9 cellular contexts compared by ENCODE assay signal in the genomic region with DNA sequence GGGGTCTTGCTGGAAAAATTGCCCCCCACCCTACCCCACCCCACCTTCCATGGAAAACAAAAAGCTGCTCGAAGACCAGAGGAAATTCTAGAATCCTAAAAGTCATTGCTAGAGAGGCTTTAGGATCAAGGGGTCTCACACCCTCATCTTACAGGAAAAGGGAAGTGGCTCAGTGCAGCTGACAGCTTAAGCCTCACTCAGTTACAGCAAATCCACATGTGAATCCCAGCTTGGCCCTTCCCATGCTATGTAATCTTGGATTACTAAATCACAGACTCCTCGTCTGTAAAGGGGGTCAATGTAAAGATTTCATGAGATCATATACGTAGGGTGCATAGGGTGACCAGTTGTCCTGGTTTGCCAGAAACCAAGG. TPM values are rescaled to one million over a fixed set of nuclear protein-coding genes. Genes with fewer than 3 reads are reported as not detected.
DNase-seq lines count a peak whose midpoint lies in the region; ATAC-seq and TF ChIP-seq lines count a peak whose summit lies in the region.
"Had no signal": no experiment of that assay in that cellular context is flagged by ENCODE, and none has a peak within 500 bp of the region (broad histone marks: within the 10 kb centered on the region; RNA-seq: fewer than 3 reads in every experiment).

No MANE protein-coding gene starts in this region.

- H3K4me3 ChIP-seq in mucosa of descending colon (no peak overlapping the region), uterus (no peak overlapping the region)

- H3K27me3 ChIP-seq in uterus: no peaks in the 10 kb centered on the region

- H3K27ac Mint-ChIP-seq in activated naive CD4-positive, alpha-beta T cell treated with anti-CD3 and anti-CD28 coated beads, Interleukin-2, amount 10 ng/mL, durations not matched to agents 7 days and 5 days: peak overlapping the region; percentile 16

- H3K27ac ChIP-seq in cingulate gyrus (ENCODE audit: low read depth, low read length): peak overlapping the region; percentile 75
- H3K27ac ChIP-seq in uterus: peak overlapping the region; percentile 63 to 69

- H3K27me3 Mint-ChIP-seq in activated naive CD4-positive, alpha-beta T cell treated with anti-CD3 and anti-CD28 coated beads, Interleukin-2, amount 10 ng/mL, durations not matched to agents 7 days and 5 days: peaks cover 17% of the 10 kb centered on the region

- TF ChIP-seq POLR2A in uterus (IDR thresholded peaks at IDR 0.05): no peak

- ATAC-seq in mucosa of descending colon: peak; percentile 11

- H3K4me3 Mint-ChIP-seq in activated naive CD4-positive, alpha-beta T cell treated with anti-CD3 and anti-CD28 coated beads, Interleukin-2, amount 10 ng/mL, durations not matched to agents 7 days and 5 days: no peak overlapping the region
- H3K4me3 Mint-ChIP-seq: WTC11 had no signal

- H3K9me3 ChIP-seq in mucosa of descending colon (no peaks in the 10 kb centered on the region), uterus (no peaks in the 10 kb centered on the region)

- H3K36me3 ChIP-seq in mucosa of descending colon (ENCODE audit: low read depth): no peaks in the 10 kb centered on the region
- no peaks in the 10 kb centered on the region for H3K36me3 ChIP-seq in uterus

- no peak for TF ChIP-seq CTCF in mucosa of descending colon (IDR thresholded peaks at IDR 0.05)
- no peak for TF ChIP-seq CTCF in uterus (IDR thresholded peaks at IDR 0.05)

- DNase-seq in activated naive CD4-positive, alpha-beta T cell treated with anti-CD3 and anti-CD28 coated beads, Interleukin-2, amount 10 ng/mL, durations not matched to agents 7 days and 5 days: no peak
- DNase-seq in activated naive CD4-positive, alpha-beta T cell treated with Interleukin-2 at 50 U/mL for 16 hours: no peak
- DNase-seq in mucosa of descending colon (no peak), uterus (no peak), NCI-H774 (lab: John Stamatoyannopoulos, UW) (no peak)
- DNase-seq in stimulated activated CD4-positive, alpha-beta T cell treated with anti-CD3 and anti-CD28 coated beads, Interleukin-12 subunit alpha, Interleukin-12 subunit beta, amount 100 ng/mL, for 4 hours: no peak
- no peak for DNase-seq in NK-92 treated with Interleukin-12 subunit alpha and Interleukin-12 subunit beta, amount 100 ng/mL, for 24 hours (lab: John Stamatoyannopoulos, UW)

- intact Hi-C loops in mucosa of descending colon (cut with DNase I, micrococcal nuclease) (no loop called here), uterus (cut with DNase I; ENCODE audit: low total_unique reads) (no loop called here)

- H3K4me1 ChIP-seq in mucosa of descending colon (ENCODE audit: low read depth): no peaks in the 10 kb centered on the region
- peaks cover 0 to 17% of the 10 kb centered on the region in 2 donors for H3K4me1 ChIP-seq in uterus

- peaks cover 11% of the 10 kb centered on the region for H3K4me1 Mint-ChIP-seq in activated naive CD4-positive, alpha-beta T cell treated with anti-CD3 and anti-CD28 coated beads, Interleukin-2, amount 10 ng/mL, durations not matched to agents 7 days and 5 days

- CTCF ChIA-PET in activated naive CD4-positive, alpha-beta T cell treated with anti-CD3 and anti-CD28 coated beads, Interleukin-2, amount 10 ng/mL, durations not matched to agents 7 days and 5 days (lab: Charles Lee): no interaction called here

- H3K9me3 Mint-ChIP-seq in activated naive CD4-positive, alpha-beta T cell treated with anti-CD3 and anti-CD28 coated beads, Interleukin-2, amount 10 ng/mL, durations not matched to agents 7 days and 5 days: no peaks in the 10 kb centered on the region

- no peaks in the 10 kb centered on the region for H3K36me3 Mint-ChIP-seq in activated naive CD4-positive, alpha-beta T cell treated with anti-CD3 and anti-CD28 coated beads, Interleukin-2, amount 10 ng/mL, durations not matched to agents 7 days and 5 days
- H3K36me3 Mint-ChIP-seq: WTC11 had no signal

RNA-seq across cellular contexts. Expression of gene CMKLR1, which starts 25.9 kb away (rescaled TPM):
- total RNA-seq in mucosa of descending colon: 10 to 100 TPM in 2 of 3 donors, 1 to 10 TPM in 1; 4.4 to 15.7 (median 10.8) TPM
- total RNA-seq in uterus: 10 to 100 TPM in 2 of 4 donors, 1 to 10 TPM in 2; 8.2 to 27.1 (median 11.5) TPM
